ENCODE assay signal across 8 cellular contexts in the genomic region with DNA sequence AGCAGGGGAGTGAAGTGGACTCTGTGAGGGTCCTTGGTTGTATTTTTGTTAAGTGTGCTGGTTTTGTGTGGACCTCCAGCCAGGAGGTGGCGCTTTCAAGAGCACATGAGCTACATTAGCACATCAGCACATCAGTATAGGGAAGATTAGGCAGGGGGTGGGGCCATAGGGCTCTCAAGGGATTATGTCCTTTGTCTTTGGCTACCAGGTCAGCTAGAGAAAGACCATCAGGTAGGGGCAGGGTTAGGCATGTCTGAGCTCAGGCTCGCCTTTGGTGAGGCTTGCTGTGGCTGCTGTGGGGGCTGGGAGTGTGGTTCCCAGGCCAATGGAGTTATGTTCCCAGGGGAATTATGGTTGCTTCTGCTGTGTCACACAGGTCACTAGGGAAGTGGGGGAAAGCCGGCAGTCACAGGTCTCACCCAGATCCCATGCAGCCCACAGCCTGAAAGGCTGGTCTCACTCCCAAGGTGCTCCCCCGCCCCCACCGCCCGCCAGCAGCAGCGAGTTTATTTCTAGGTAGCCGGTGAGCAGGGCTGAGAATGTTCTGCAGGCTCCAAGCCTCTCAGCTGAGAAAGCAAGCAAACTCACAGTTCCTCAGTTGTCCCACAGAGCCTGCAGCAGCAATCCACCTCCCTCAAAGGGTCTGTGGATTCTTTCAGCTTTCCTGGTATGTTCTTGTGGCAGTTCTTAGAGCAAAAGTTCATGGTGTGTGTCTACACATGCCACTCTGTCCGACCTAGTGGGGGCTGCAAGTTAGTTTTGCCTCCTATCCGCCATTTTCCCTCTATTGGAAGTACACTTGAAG.
A peak's percentile ranks its signal among the peaks of the same experiment; 100 is the strongest.
DNase-seq lines count a peak whose midpoint lies in the region; ATAC-seq and TF ChIP-seq lines count a peak whose summit lies in the region.

No MANE protein-coding gene starts in this region.

- TF ChIP-seq CTCF in LNCaP clone FGC (IDR thresholded peaks at IDR 0.05; ENCODE audit: control insufficient read depth, extremely low read depth, insufficient read depth) (peak; percentile 63), fibroblast of mammary gland (conservative IDR thresholded peaks at IDR 0.05; ENCODE audit: control insufficient read depth, insufficient read depth, low read depth, low read length) (peak; percentile 21)

- H4K20me1 ChIP-seq in BLaER1, result no peaks in the 10 kb centered on the region

- H3K27me3 ChIP-seq in BLaER1, result no peaks in the 10 kb centered on the region

- peak overlapping the region; percentile 89 for H3K27ac Mint-ChIP-seq in T-helper 2 cell treated with Interferon-gamma antibody and Interleukin-4, amounts not matched to agents 5 μg/mL and 100 μg/mL, for 36 hours

- peak overlapping the region; percentile 76 for H3K9ac ChIP-seq in BLaER1

- peaks cover 47% of the 10 kb centered on the region for H3K27me3 Mint-ChIP-seq in T-helper 2 cell treated with Interferon-gamma antibody and Interleukin-4, amounts not matched to agents 5 μg/mL and 100 μg/mL, for 36 hours (ENCODE audit: low read depth)

- H3K4me3 ChIP-seq in BLaER1 (peak overlapping the region; percentile 71), LNCaP clone FGC (ENCODE audit: low read depth, low read length) (peak overlapping the region; percentile 46), fibroblast of mammary gland (ENCODE audit: control insufficient read depth, low read depth, low read length) (no peak overlapping the region)

- H3K9me3 Mint-ChIP-seq in T-helper 2 cell treated with Interferon-gamma antibody and Interleukin-4, amounts not matched to agents 5 μg/mL and 100 μg/mL, for 36 hours, result no peaks in the 10 kb centered on the region

- peak; percentile 56 for ATAC-seq in GM18909 (IDR thresholded peaks at IDR 0.05; ENCODE audit: poor library complexity, unreplicated experiment)
- ATAC-seq in stimulated activated naive CD8-positive, alpha-beta T cell treated with anti-CD3 and anti-CD28 coated beads, Interleukin-15, Interleukin-2, amounts not matched to agents 100 U/mL and 50 U/mL, for 24 hours, result no peak
- no peak for ATAC-seq in HG03571 (IDR thresholded peaks at IDR 0.05; ENCODE audit: unreplicated experiment)
- no peak for ATAC-seq in GM18519 (IDR thresholded peaks at IDR 0.05; ENCODE audit: low FRiP score, unreplicated experiment)

- H3K4me3 Mint-ChIP-seq in T-helper 2 cell treated with Interferon-gamma antibody and Interleukin-4, amounts not matched to agents 5 μg/mL and 100 μg/mL, for 36 hours, result peak overlapping the region; percentile 88

- H3K4me1 ChIP-seq in BLaER1, result peaks cover 21% of the 10 kb centered on the region

- peaks cover 8% of the 10 kb centered on the region for H3K4me1 Mint-ChIP-seq in T-helper 2 cell treated with Interferon-gamma antibody and Interleukin-4, amounts not matched to agents 5 μg/mL and 100 μg/mL, for 36 hours (ENCODE audit: low read depth)

- H3K36me3 Mint-ChIP-seq in T-helper 2 cell treated with Interferon-gamma antibody and Interleukin-4, amounts not matched to agents 5 μg/mL and 100 μg/mL, for 36 hours (ENCODE audit: low read depth), result no peaks in the 10 kb centered on the region

- no peaks in the 10 kb centered on the region for H3K36me3 ChIP-seq in BLaER1

- H3K9me3 ChIP-seq in BLaER1, result no peaks in the 10 kb centered on the region

- peak overlapping the region; percentile 71 for H3K27ac ChIP-seq in BLaER1

- DNase-seq in LNCaP clone FGC (ENCODE audit: low read depth) (no peak), fibroblast of mammary gland (ENCODE audit: low read depth) (no peak)
- peak; percentile 6 for DNase-seq in T-helper 2 cell treated with Interferon-gamma antibody and Interleukin-4, amounts not matched to agents 5 μg/mL and 100 μg/mL, for 36 hours (ENCODE audit: low spot score)
- DNase-seq in stimulated activated naive CD8-positive, alpha-beta T cell treated with anti-CD3 and anti-CD28 coated beads, Interleukin-15, Interleukin-2, amounts not matched to agents 100 U/mL and 50 U/mL, for 24 hours, result peak; percentile 33

- H3K4me2 ChIP-seq in BLaER1, result peak overlapping the region; percentile 98

Comparison
In these comparisons a context has a peak if more than half of its experiments do, and no peak if none do; other contexts are left out.
1. DNase-seq: peak in T-helper 2 cell treated with Interferon-gamma antibody and Interleukin-4, amounts not matched to agents 5 μg/mL and 100 μg/mL, for 36 hours (single experiment) and stimulated activated naive CD8-positive, alpha-beta T cell treated with anti-CD3 and anti-CD28 coated beads, Interleukin-15, Interleukin-2, amounts not matched to agents 100 U/mL and 50 U/mL, for 24 hours (single experiment); none in LNCaP clone FGC (single experiment) and fibroblast of mammary gland (single experiment).